ENCODE assay signal across 18 cellular contexts in the genomic region with DNA sequence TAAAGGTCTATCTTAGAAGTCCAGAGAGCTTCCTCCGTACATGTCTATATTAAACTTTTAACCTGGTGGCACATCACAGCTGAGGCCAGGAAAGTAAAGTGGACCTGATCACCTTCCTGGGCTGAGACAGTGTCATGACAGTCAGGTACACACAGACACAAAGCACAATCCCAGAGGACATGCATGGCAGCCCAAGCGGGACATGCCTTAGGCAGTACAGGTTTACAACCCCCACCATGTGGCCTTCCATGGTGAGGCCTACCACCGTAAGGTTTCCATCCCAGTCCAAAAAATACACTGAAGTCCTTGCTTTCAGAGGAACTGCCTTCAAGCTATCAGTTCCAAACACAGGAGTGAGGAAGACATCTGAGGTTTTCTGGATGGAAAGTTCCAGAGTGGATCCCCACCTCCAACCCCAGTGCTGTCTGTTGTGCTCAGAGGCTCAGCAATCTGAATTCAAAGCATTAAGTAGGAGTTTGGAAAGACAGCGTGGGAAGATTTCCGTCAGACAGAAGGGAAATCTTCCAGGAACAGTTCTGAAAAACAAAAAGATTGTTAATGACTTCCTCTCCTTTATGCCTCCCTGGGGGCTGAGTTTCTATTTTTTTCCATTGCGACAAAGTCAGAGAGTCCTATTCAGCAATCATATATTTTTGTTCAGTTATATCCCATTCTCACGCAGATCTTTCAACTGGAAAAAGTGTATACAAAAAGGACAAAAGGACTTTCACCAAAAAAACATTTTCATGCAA. TPM values are rescaled to one million over a fixed set of nuclear protein-coding genes. Genes with fewer than 3 reads are reported as not detected.
DNase-seq lines count a peak whose midpoint lies in the region; ATAC-seq, FAIRE-seq and TF ChIP-seq lines count a peak whose summit lies in the region.
"Had no signal": no experiment of that assay in that cellular context is flagged by ENCODE, and none has a peak within 500 bp of the region (broad histone marks: within the 10 kb centered on the region; RNA-seq: fewer than 3 reads in every experiment).

No MANE protein-coding gene starts in this region.

- peaks cover 61% of the 10 kb centered on the region for H3K4me1 ChIP-seq in GM23338 (ENCODE audit: insufficient read depth)
- peaks cover 5 to 23% of the 10 kb centered on the region in 2 experiments; a peak in 4 of 5 replicates for H3K4me1 ChIP-seq in K562 (replicated peaks in 1 of 2; ENCODE audit: control insufficient read depth in 2 of 2, insufficient read depth in 2 of 2, low read length in 2 of 2)
- peaks cover 52% of the 10 kb centered on the region for H3K4me1 ChIP-seq in smooth muscle cell (ENCODE audit: low read depth)

- H3K9me3 Mint-ChIP-seq in GM23338, result no peaks in the 10 kb centered on the region
- H3K9me3 Mint-ChIP-seq: CD4-positive, CD25-positive, alpha-beta regulatory T cell; IgD-negative memory B cell had no signal

- TF ChIP-seq CTCF in GM23338 (conservative IDR thresholded peaks at IDR 0.05; ENCODE audit: low read depth in 2 of 2), result no peak
- TF ChIP-seq CTCF in K562 (IDR thresholded peaks at IDR 0.05 in 2 of 3, conservative IDR thresholded peaks at IDR 0.05 in 1 of 3; ENCODE audit: insufficient read depth in 2 of 3, low read depth in 1 of 3, low read length in 3 of 3), result no peak
- no peak for TF ChIP-seq CTCF in smooth muscle cell (IDR thresholded peaks at IDR 0.05; ENCODE audit: borderline replicate concordance, insufficient read depth, poor library complexity, severe bottlenecking)

- no peaks in the 10 kb centered on the region for H3K36me3 ChIP-seq in GM23338 (ENCODE audit: insufficient read depth)
- H3K36me3 ChIP-seq in K562 (ENCODE audit: control insufficient read depth, insufficient read depth, low read length), result no peaks in the 10 kb centered on the region
- no peaks in the 10 kb centered on the region for H3K36me3 ChIP-seq in smooth muscle cell (ENCODE audit: low read depth)

- DNase-seq in GM23338 (ENCODE audit: low spot score) (no peak), K562 (ENCODE audit: extremely low read depth in 1 of 4, low spot score in 3 of 4) (no peak), kidney tubule cell (ENCODE audit: low spot score) (peak; percentile 73), smooth muscle cell (lab: John Stamatoyannopoulos, UW; ENCODE audit: unreplicated experiment) (no peak), middle frontal gyrus (ENCODE audit: extremely low spot score, low spot score) (no peak)
- DNase-seq in NK-92 treated with Interleukin-12 subunit alpha and Interleukin-12 subunit beta, amount 100 ng/mL, for 24 hours (lab: John Stamatoyannopoulos, UW), result no peak
- DNase-seq: activated CD4-positive, alpha-beta T cell treated with anti-CD3 and anti-CD28 coated beads, Interleukin-2, amount 50 U/mL, for 1 hour; activated effector memory CD4-positive, alpha-beta T cell treated with anti-CD3 and anti-CD28 coated beads, Interleukin-2, amount 50 U/mL, for 16 hours; CD4-positive, CD25-positive, alpha-beta regulatory T cell; foreskin keratinocyte; kidney glomerular epithelial cell; NCI-H2081 treated with DMSO at 0.1 percent for 48 hours; OCI-M1; stimulated activated naive CD8-positive, alpha-beta T cell treated with anti-CD3 and anti-CD28 coated beads, Interleukin-15, Interleukin-2, amounts not matched to agents 100 U/mL and 50 U/mL, for 24 hours; T-helper 17 cell had no signal

- H4K20me1 ChIP-seq in GM23338 (replicated peaks; ENCODE audit: insufficient read depth) (no peaks in the 10 kb centered on the region), K562 (replicated peaks; ENCODE audit: control insufficient read depth, insufficient read depth, low read length) (no peaks in the 10 kb centered on the region), smooth muscle cell (ENCODE audit: low read depth) (no peaks in the 10 kb centered on the region)

- BruUV-seq in K562 (replicated peaks; lab: Mats Ljungman, UMichigan), result no TSS peak

- H3K9me3 ChIP-seq in K562 (replicated peaks; ENCODE audit: control insufficient read depth, insufficient read depth, low read depth, low read length), result no peaks in the 10 kb centered on the region; the same call in 1 of the 2 replicates
- no peaks in the 10 kb centered on the region for H3K9me3 ChIP-seq in smooth muscle cell (replicated peaks; ENCODE audit: low read depth)

- no peaks in the 10 kb centered on the region for H3K36me3 Mint-ChIP-seq in GM23338 (ENCODE audit: low read depth)
- H3K36me3 Mint-ChIP-seq: CD4-positive, CD25-positive, alpha-beta regulatory T cell had no signal

- H3F3A ChIP-seq in GM23338 (replicated peaks; ENCODE audit: low read depth) (no peaks in the 10 kb centered on the region), smooth muscle cell (ENCODE audit: low read depth) (peaks cover 18% of the 10 kb centered on the region)

- no peak for ATAC-seq in GM23338
- ATAC-seq in K562, result no peak
- ATAC-seq in GM18907 (IDR thresholded peaks at IDR 0.05; ENCODE audit: unreplicated experiment), result no peak
- no peak for ATAC-seq in HG03439 (IDR thresholded peaks at IDR 0.05; ENCODE audit: unreplicated experiment)
- ATAC-seq: foreskin keratinocyte, T-helper 17 cell had no signal

- H3K79me2 ChIP-seq in GM23338 (replicated peaks; ENCODE audit: insufficient read depth), result no peaks in the 10 kb centered on the region
- H3K79me2 ChIP-seq in K562 (ENCODE audit: control insufficient read depth, insufficient read depth, low read length), result no peaks in the 10 kb centered on the region
- H3K79me2 ChIP-seq in smooth muscle cell (ENCODE audit: low read depth), result no peaks in the 10 kb centered on the region

- CTCF ChIA-PET in K562 (lab: Yijun Ruan, JAX; ENCODE audit: low intra/inter-chr PET ratio), result no interaction called here

- H3K9ac ChIP-seq in K562 (ENCODE audit: insufficient read depth in 1 of 2, low read depth in 2 of 2, low read length in 2 of 2), result no peak overlapping the region
- peak overlapping the region; percentile 9 for H3K9ac ChIP-seq in smooth muscle cell (ENCODE audit: low read depth)

- H3K4me3 Mint-ChIP-seq in GM23338, result no peak overlapping the region
- H3K4me3 Mint-ChIP-seq: CD4-positive, CD25-positive, alpha-beta regulatory T cell; T-helper 17 cell had no signal

- intact Hi-C loops in K562 (cut with micrococcal nuclease), result no loop called here

- TF ChIP-seq POLR2A in K562 (conservative IDR thresholded peaks at IDR 0.05), result no peak

- peaks cover 73% of the 10 kb centered on the region for H3K4me1 Mint-ChIP-seq in GM23338

- no peak for FAIRE-seq in K562 (lab: Jason Lieb, UNC)

- H3K9me1 ChIP-seq in K562 (ENCODE audit: control insufficient read depth, insufficient read depth, low read length), result no peaks in the 10 kb centered on the region

- H3K27ac ChIP-seq in GM23338 (ENCODE audit: low read depth) (peak overlapping the region; percentile 41; the same call in 1 of the 2 replicates), K562 (ENCODE audit: extremely low read depth, low read depth, low read length) (no peak overlapping the region), smooth muscle cell (ENCODE audit: low read depth) (peak overlapping the region; percentile 99)
- H3K27ac ChIP-seq: foreskin keratinocyte had no signal

- in situ Hi-C loops in K562 (cut with MboI), result no loop called here

- H3K4me3 ChIP-seq in GM23338 (0 out of 2 replicates have a peak overlapping the region, but pooled peaks have one; percentile 1), K562 (no peak overlapping the region), smooth muscle cell (no peak overlapping the region)

- H3K27ac Mint-ChIP-seq in GM23338, result peak overlapping the region; percentile 85
- H3K27ac Mint-ChIP-seq: IgD-negative memory B cell, T-helper 17 cell had no signal

- no peaks in the 10 kb centered on the region for H3K27me3 ChIP-seq in GM23338 (ENCODE audit: insufficient read depth)
- no peaks in the 10 kb centered on the region for H3K27me3 ChIP-seq in K562 (ENCODE audit: control insufficient read depth in 2 of 2, insufficient read depth in 2 of 2, low read length in 2 of 2)
- H3K27me3 ChIP-seq in smooth muscle cell (ENCODE audit: low read depth), result no peaks in the 10 kb centered on the region
- H3K27me3 ChIP-seq: foreskin keratinocyte had no signal

- TF ChIP-seq EP300 in K562 (IDR thresholded peaks at IDR 0.05; ENCODE audit: low read length), result no peak

- no peaks in the 10 kb centered on the region for H3K27me3 Mint-ChIP-seq in GM23338 (ENCODE audit: insufficient read depth, low read depth, poor library complexity)
- H3K27me3 Mint-ChIP-seq: CD4-positive, CD25-positive, alpha-beta regulatory T cell; IgD-negative memory B cell had no signal

- TF ChIP-seq RAD21 in K562 (CRISPR knock-in tag; conservative IDR thresholded peaks at IDR 0.05 in 1 of 2, IDR thresholded peaks at IDR 0.05 in 1 of 2), result no peak

- H2AFZ ChIP-seq in GM23338 (no peak overlapping the region), K562 (ENCODE audit: low read depth, low read length) (peak overlapping the region; percentile 58; the same call in 1 of the 2 replicates), smooth muscle cell (ENCODE audit: low read depth) (peak overlapping the region; percentile 73)

- 59% methylated on average over 7 of the region's 7 CpGs for WGBS in K562 (ENCODE audit: insufficient coverage, low coverage, missing lambda C conversion rate)
- 56% methylated on average over 7 of the region's 7 CpGs for WGBS in smooth muscle cell (ENCODE audit: low lambda C conversion rate)

- H3K9me2 ChIP-seq in GM23338 (ENCODE audit: insufficient read depth), result no peaks in the 10 kb centered on the region

- H3K4me2 ChIP-seq in GM23338, result peak overlapping the region; percentile 18
- H3K4me2 ChIP-seq in K562 (ENCODE audit: insufficient read depth, low read length), result no peak overlapping the region
- H3K4me2 ChIP-seq in smooth muscle cell, result peak overlapping the region; percentile 32

- POLR2A ChIA-PET in K562 (lab: Yijun Ruan, JAX), result interaction anchor here (0.7 kb wide), 1 partner anchor 24 kb away, joined by 3 read pairs; no protein-coding TSS in a partner anchor

RNA-seq across cellular contexts. Expression of gene IFIT3, which starts 20.1 kb away (rescaled TPM):
- 0.43 and 0.52 TPM in 2 replicates for total RNA-seq in GM23338 (2014; rRNA removed; shearing (Covaris generic))
- 0.42 TPM in 2 replicates for polyA plus RNA-seq in GM23338 (2016; fragmentation: Nextera tagmentation; extraction: Ambion mirVana)
- 0.14 and 0.16 TPM in 2 replicates for total RNA-seq in K562 (2011; cell fraction: chromatin; rRNA removed; ENCODE audit: low replicate concordance)
- total RNA-seq in K562 (2011; cell fraction: nucleolus; rRNA removed), result 0.13 and 0.17 TPM in 2 replicates
- total RNA-seq in K562 (2011; cell fraction: nucleoplasm; rRNA removed), result 0.22 TPM in 1 of 2 replicates, not detected in the other
- total RNA-seq in K562 (2014; rRNA removed), result 0.59 and 1.0 TPM in 2 replicates
- 1.2 and 1.4 TPM in 2 replicates for total RNA-seq in K562 (2014; rRNA removed; fragmentation: Illumina TruSeq; extraction: Trizol)
- total RNA-seq in K562 (2015; rRNA removed; fragmentation: Illumina TruSeq; extraction: Trizol), result 1.7 and 2.2 TPM in 2 replicates
- 0.69 TPM in 2 replicates for total RNA-seq in K562 (2021)
- 0.35 and 0.55 TPM in 2 replicates for polyA plus RNA-seq in K562 (2011; rRNA removed)
- 0.07 and 0.25 TPM in 2 replicates for polyA plus RNA-seq in K562 (2011; cell fraction: cytosol; rRNA removed)
- 0.08 TPM in 1 of 2 replicates, not detected in the other for polyA plus RNA-seq in K562 (2011; cell fraction: nucleus; rRNA removed)
- 1.4 and 3.3 TPM in 2 replicates for polyA plus RNA-seq in K562 (2012)
- polyA plus RNA-seq in K562 (2014; fragmentation: Illumina TruSeq; extraction: Trizol), result 0.84 and 1.1 TPM in 2 replicates
- polyA plus RNA-seq in K562 (2014; fragmentation: Nextera tagmentation; extraction: Ambion mirVana), result under 1 TPM; 0.23 to 0.83 TPM
- polyA plus RNA-seq in K562 (2014; rRNA removed), result 0.58 and 0.77 TPM in 2 replicates
- polyA minus RNA-seq in K562 (2011; rRNA and poly(A)+ RNA removed), result 0.21 and 0.84 TPM in 2 replicates
- polyA minus RNA-seq in K562 (2011; cell fraction: cytosol; rRNA and poly(A)+ RNA removed), result not detected in 2 replicates
- 0.13 and 0.22 TPM in 2 replicates for polyA minus RNA-seq in K562 (2011; cell fraction: nucleus; rRNA and poly(A)+ RNA removed)
- total RNA-seq in smooth muscle cell, result 1.2 and 2.1 TPM in 2 replicates
- 1.7 and 4.6 TPM in 2 replicates for polyA plus RNA-seq in smooth muscle cell

RNA-seq across cellular contexts. Expression of gene IFIT1B, which starts 30.0 kb away (rescaled TPM):
- total RNA-seq in GM23338 (2014; rRNA removed; shearing (Covaris generic)), result not detected in 2 replicates
- 0.10 TPM in 2 replicates for polyA plus RNA-seq in GM23338 (2016; fragmentation: Nextera tagmentation; extraction: Ambion mirVana)
- total RNA-seq in K562 (2011; cell fraction: chromatin; rRNA removed; ENCODE audit: low replicate concordance), result not detected in 2 replicates
- not detected in 2 replicates for total RNA-seq in K562 (2011; cell fraction: nucleolus; rRNA removed)
- not detected in 2 replicates for total RNA-seq in K562 (2011; cell fraction: nucleoplasm; rRNA removed)
- not detected in 2 replicates for total RNA-seq in K562 (2014; rRNA removed)
- not detected in 2 replicates for total RNA-seq in K562 (2014; rRNA removed; fragmentation: Illumina TruSeq; extraction: Trizol)
- total RNA-seq in K562 (2015; rRNA removed; fragmentation: Illumina TruSeq; extraction: Trizol), result not detected in 2 replicates
- not detected in 2 replicates for total RNA-seq in K562 (2021)
- not detected in 2 replicates for polyA plus RNA-seq in K562 (2011; rRNA removed)
- not detected in 2 replicates for polyA plus RNA-seq in K562 (2011; cell fraction: cytosol; rRNA removed)
- not detected in 2 replicates for polyA plus RNA-seq in K562 (2011; cell fraction: nucleus; rRNA removed)
- not detected in 2 replicates for polyA plus RNA-seq in K562 (2012)
- not detected in 2 replicates for polyA plus RNA-seq in K562 (2014; fragmentation: Illumina TruSeq; extraction: Trizol)
- not detected for polyA plus RNA-seq in K562 (2014; fragmentation: Nextera tagmentation; extraction: Ambion mirVana)
- not detected in 2 replicates for polyA plus RNA-seq in K562 (2014; rRNA removed)
- polyA minus RNA-seq in K562 (2011; rRNA and poly(A)+ RNA removed), result not detected in 2 replicates
- polyA minus RNA-seq in K562 (2011; cell fraction: cytosol; rRNA and poly(A)+ RNA removed), result not detected in 2 replicates
- not detected in 2 replicates for polyA minus RNA-seq in K562 (2011; cell fraction: nucleus; rRNA and poly(A)+ RNA removed)
- not detected in 2 replicates for total RNA-seq in smooth muscle cell
- polyA plus RNA-seq in smooth muscle cell, result not detected in 2 replicates
- total RNA-seq: CD4-positive, CD25-positive, alpha-beta regulatory T cell; foreskin keratinocyte; T-helper 17 cell had no signal
- polyA plus RNA-seq: foreskin keratinocyte, IgD-negative memory B cell had no signal

RNA-seq across cellular contexts. Expression of gene IFIT1, which starts 44.5 kb away (rescaled TPM):
- total RNA-seq in GM23338 (2014; rRNA removed; shearing (Covaris generic)), result 3.1 and 3.9 TPM in 2 replicates
- polyA plus RNA-seq in GM23338 (2016; fragmentation: Nextera tagmentation; extraction: Ambion mirVana), result 1.5 and 2.4 TPM in 2 replicates
- not detected in 2 replicates for total RNA-seq in K562 (2011; cell fraction: chromatin; rRNA removed; ENCODE audit: low replicate concordance)
- total RNA-seq in K562 (2011; cell fraction: nucleolus; rRNA removed), result not detected in 2 replicates
- not detected in 2 replicates for total RNA-seq in K562 (2011; cell fraction: nucleoplasm; rRNA removed)
- total RNA-seq in K562 (2014; rRNA removed), result 0.09 TPM in 1 of 2 replicates, not detected in the other
- total RNA-seq in K562 (2014; rRNA removed; fragmentation: Illumina TruSeq; extraction: Trizol), result 0.13 and 0.18 TPM in 2 replicates
- total RNA-seq in K562 (2015; rRNA removed; fragmentation: Illumina TruSeq; extraction: Trizol), result 0.23 and 0.40 TPM in 2 replicates
- 0.09 and 0.25 TPM in 2 replicates for total RNA-seq in K562 (2021)
- 0.06 and 0.07 TPM in 2 replicates for polyA plus RNA-seq in K562 (2011; rRNA removed)
- polyA plus RNA-seq in K562 (2011; cell fraction: cytosol; rRNA removed), result 0.04 TPM in 1 of 2 replicates, not detected in the other
- polyA plus RNA-seq in K562 (2011; cell fraction: nucleus; rRNA removed), result not detected in 2 replicates
- polyA plus RNA-seq in K562 (2012), result 0.08 and 0.14 TPM in 2 replicates
- 0.10 and 0.18 TPM in 2 replicates for polyA plus RNA-seq in K562 (2014; fragmentation: Illumina TruSeq; extraction: Trizol)
- polyA plus RNA-seq in K562 (2014; fragmentation: Nextera tagmentation; extraction: Ambion mirVana), result under 1 TPM; 0.18 TPM
- polyA plus RNA-seq in K562 (2014; rRNA removed), result 0.03 TPM in 1 of 2 replicates, not detected in the other
- polyA minus RNA-seq in K562 (2011; rRNA and poly(A)+ RNA removed), result 0.09 TPM in 1 of 2 replicates, not detected in the other
- polyA minus RNA-seq in K562 (2011; cell fraction: cytosol; rRNA and poly(A)+ RNA removed), result not detected in 2 replicates
- polyA minus RNA-seq in K562 (2011; cell fraction: nucleus; rRNA and poly(A)+ RNA removed), result not detected in 2 replicates
- total RNA-seq in smooth muscle cell, result 0.36 and 1.2 TPM in 2 replicates
- 0.79 and 1.8 TPM in 2 replicates for polyA plus RNA-seq in smooth muscle cell

RNA-seq across cellular contexts. Expression of gene IFIT2, which starts 46.0 kb away (rescaled TPM):
- not detected in 2 replicates for total RNA-seq in GM23338 (2014; rRNA removed; shearing (Covaris generic))
- 0.10 and 0.24 TPM in 2 replicates for polyA plus RNA-seq in GM23338 (2016; fragmentation: Nextera tagmentation; extraction: Ambion mirVana)
- total RNA-seq in K562 (2011; cell fraction: chromatin; rRNA removed; ENCODE audit: low replicate concordance), result not detected in 2 replicates
- not detected in 2 replicates for total RNA-seq in K562 (2011; cell fraction: nucleolus; rRNA removed)
- total RNA-seq in K562 (2011; cell fraction: nucleoplasm; rRNA removed), result not detected in 2 replicates
- total RNA-seq in K562 (2014; rRNA removed), result 0.09 TPM in 1 of 2 replicates, not detected in the other
- total RNA-seq in K562 (2014; rRNA removed; fragmentation: Illumina TruSeq; extraction: Trizol), result 0.10 and 0.18 TPM in 2 replicates
- 0.25 and 0.26 TPM in 2 replicates for total RNA-seq in K562 (2015; rRNA removed; fragmentation: Illumina TruSeq; extraction: Trizol)
- 0.11 TPM in 2 replicates for total RNA-seq in K562 (2021)
- polyA plus RNA-seq in K562 (2011; rRNA removed), result 0.03 TPM in 1 of 2 replicates, not detected in the other
- polyA plus RNA-seq in K562 (2011; cell fraction: cytosol; rRNA removed), result 0.01 TPM in 1 of 2 replicates, not detected in the other
- not detected in 2 replicates for polyA plus RNA-seq in K562 (2011; cell fraction: nucleus; rRNA removed)
- polyA plus RNA-seq in K562 (2012), result 0.10 and 0.30 TPM in 2 replicates
- 0.03 and 0.08 TPM in 2 replicates for polyA plus RNA-seq in K562 (2014; fragmentation: Illumina TruSeq; extraction: Trizol)
- under 1 TPM; 0.08 to 0.14 TPM for polyA plus RNA-seq in K562 (2014; fragmentation: Nextera tagmentation; extraction: Ambion mirVana)
- 0.09 TPM in 1 of 2 replicates, not detected in the other for polyA plus RNA-seq in K562 (2014; rRNA removed)
- 0.11 TPM in 1 of 2 replicates, not detected in the other for polyA minus RNA-seq in K562 (2011; rRNA and poly(A)+ RNA removed)
- not detected in 2 replicates for polyA minus RNA-seq in K562 (2011; cell fraction: cytosol; rRNA and poly(A)+ RNA removed)
- 0.11 TPM in 1 of 2 replicates, not detected in the other for polyA minus RNA-seq in K562 (2011; cell fraction: nucleus; rRNA and poly(A)+ RNA removed)
- 0.27 and 1.2 TPM in 2 replicates for total RNA-seq in smooth muscle cell
- polyA plus RNA-seq in smooth muscle cell, result 0.72 and 1.5 TPM in 2 replicates
